34 cellular contexts compared by ENCODE assay signal in the genomic region with DNA sequence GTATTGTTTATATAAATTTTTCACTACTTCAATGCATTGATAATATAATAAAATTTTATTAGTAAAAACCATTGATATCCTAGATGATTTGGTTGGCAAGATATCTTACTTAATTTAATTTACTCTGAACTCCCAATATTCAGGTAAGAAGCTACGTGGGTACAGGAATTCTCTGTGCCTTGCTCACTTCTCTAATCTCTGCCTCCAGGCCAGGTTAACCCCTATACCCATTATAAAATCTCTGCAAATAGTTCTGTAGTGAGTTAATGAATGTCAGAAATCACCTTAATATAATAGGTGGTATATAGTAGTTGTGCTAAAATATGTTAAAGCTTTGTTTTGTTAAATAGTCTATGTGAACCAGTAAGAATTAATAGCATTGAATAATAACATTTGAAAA.
"Had no signal": no experiment of that assay in that cellular context is flagged by ENCODE, and none has a peak within 500 bp of the region (broad histone marks: within the 10 kb centered on the region; RNA-seq: fewer than 3 reads in every experiment).

No MANE protein-coding gene starts in this region.

- DNase-seq: Karpas-422, Kasumi-1, MG63, MM.1S, MV-4-11, NCI-H1048, NCI-H1092, NCI-H1092 treated with DMSO at 0.1 percent for 48 hours, NCI-H1105, NCI-H1105 treated with DMSO at 0.1 percent for 48 hours, NCI-H1417, NCI-H1417 treated with DMSO at 0.1 percent for 48 hours, NCI-H1436, NCI-H1436 treated with DMSO at 0.1 percent for 48 hours, NCI-H146, NCI-H1694, NCI-H1694 treated with DMSO at 0.1 percent for 48 hours, NCI-H187, NCI-H187 treated with DMSO at 0.1 percent for 48 hours, NCI-H1930, NCI-H2029, NCI-H2029 treated with DMSO at 0.1 percent for 48 hours, NCI-H2081, NCI-H2081 treated with DMSO at 0.1 percent for 48 hours, NCI-H2107, NCI-H2171, NCI-H2171 treated with DMSO at 0.1 percent for 48 hours, NCI-H2227 treated with DMSO at 0.1 percent for 48 hours, NCI-H226, NCI-H345, NCI-H446, NCI-H446 treated with DMSO at 0.1 percent for 48 hours, NCI-H510A had no signal

- H3K4me2 ChIP-seq: KMS-11 had no signal

- H3K9ac ChIP-seq: KMS-11 had no signal

- H3K27ac ChIP-seq: KMS-11 had no signal

- H3K36me3 ChIP-seq: MG63 had no signal

- H3K9me3 ChIP-seq: MG63 had no signal

- H3K4me3 ChIP-seq: MG63 had no signal

- H3K27me3 ChIP-seq: MG63 had no signal
